In the genomic region with DNA sequence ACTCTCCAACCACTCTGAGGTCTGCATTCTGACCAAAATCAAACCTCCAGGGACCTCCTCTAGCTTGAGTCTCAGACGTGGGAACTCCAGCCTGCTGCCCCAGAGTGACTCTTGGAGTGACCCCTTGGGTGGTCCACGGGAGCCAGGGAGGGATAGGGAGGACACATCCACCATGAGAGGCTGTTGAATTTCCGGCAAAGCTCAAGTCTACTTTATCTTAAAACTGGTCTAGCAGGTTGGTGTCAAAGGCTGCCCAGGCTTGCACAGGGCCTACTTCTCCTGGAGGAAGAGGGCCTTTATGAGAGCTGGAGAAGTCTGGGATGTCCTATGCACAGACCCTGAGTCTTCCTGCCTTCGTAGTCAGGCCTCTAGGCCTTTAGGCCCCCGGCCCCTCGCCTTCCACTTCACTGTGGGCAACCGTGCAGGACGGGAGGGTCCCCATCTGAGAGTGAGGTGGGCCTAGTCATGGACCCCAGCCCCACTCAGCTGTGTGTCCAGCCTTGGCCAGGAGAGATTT, we compare ENCODE assay signal across 10 cellular contexts. TPM values are rescaled to one million over a fixed set of nuclear protein-coding genes. Genes with fewer than 3 reads are reported as not detected.
DNase-seq lines count a peak whose midpoint lies in the region; ATAC-seq and TF ChIP-seq lines count a peak whose summit lies in the region.
"Had no signal": no experiment of that assay in that cellular context is flagged by ENCODE, and none has a peak within 500 bp of the region (broad histone marks: within the 10 kb centered on the region; RNA-seq: fewer than 3 reads in every experiment).

No MANE protein-coding gene starts in this region.

- DNase-seq in heart left ventricle, result peak in 1 of 5 donors; percentile 31
- DNase-seq in cardiac septum (ENCODE audit: low spot score), result no peak
- no peak for DNase-seq in naive thymus-derived CD8-positive, alpha-beta T cell
- DNase-seq in uterus, result no peak
- DNase-seq in HCEC 1CT, result no peak
- no peak for DNase-seq in occipital lobe (lab: John Stamatoyannopoulos, UW)
- no peak for DNase-seq in ecto neural progenitor cell (ENCODE audit: low spot score)
- DNase-seq: NCI-H524 treated with DMSO at 0.1 percent for 48 hours had no signal

- H3K4me1 Mint-ChIP-seq in naive thymus-derived CD8-positive, alpha-beta T cell, result peaks cover 57 to 96% (median 94%) of the 10 kb centered on the region in 4 donors

- WGBS in heart left ventricle, 4 donors, result 79 to 85% (median 82%) methylated on average over 7 to 8 of the region's 8 CpGs

- no peaks in the 10 kb centered on the region for H3K9me3 Mint-ChIP-seq in naive thymus-derived CD8-positive, alpha-beta T cell

- peak overlapping the region; percentile 36 to 92 (median 76) for H3K4me3 Mint-ChIP-seq in naive thymus-derived CD8-positive, alpha-beta T cell

- H3K27me3 ChIP-seq in heart left ventricle, result no peaks in the 10 kb centered on the region
- H3K27me3 ChIP-seq in uterus, result no peaks in the 10 kb centered on the region

- H3K4me3 ChIP-seq in heart left ventricle (no peak overlapping the region), uterus (no peak overlapping the region)

- POLR2A ChIA-PET in naive thymus-derived CD8-positive, alpha-beta T cell (lab: Charles Lee), result interaction anchor here (0.6 to 21.2 kb wide), 7 partner anchors 7 to 521 kb away, joined by 3 to 623 read pairs (median 14); partner anchors contain the start of genes C3orf18, CISH, HEMK1 and MAPKAPK3

- TF ChIP-seq POLR2A in heart left ventricle (IDR thresholded peaks at IDR 0.05) (no peak), uterus (IDR thresholded peaks at IDR 0.05) (no peak)

- ATAC-seq in heart left ventricle, result no peak
- ATAC-seq in naive thymus-derived CD8-positive, alpha-beta T cell, result no peak

- intact Hi-C loops in heart left ventricle (cut with DNase I), result no loop called here
- intact Hi-C loops in cardiac septum (cut with DNase I), result no loop called here
- intact Hi-C loops in uterus (cut with DNase I; ENCODE audit: low total_unique reads), result no loop called here

- H3K36me3 ChIP-seq in heart left ventricle, result peaks cover 0 to 40% (median 22%) of the 10 kb centered on the region in 9 donors
- H3K36me3 ChIP-seq in uterus, result no peaks in the 10 kb centered on the region

- TF ChIP-seq CTCF in heart left ventricle (IDR thresholded peaks at IDR 0.05) (no peak), uterus (IDR thresholded peaks at IDR 0.05) (no peak)

- no peaks in the 10 kb centered on the region for H3K9me3 ChIP-seq in heart left ventricle
- no peaks in the 10 kb centered on the region for H3K9me3 ChIP-seq in uterus

- H3K27me3 Mint-ChIP-seq in naive thymus-derived CD8-positive, alpha-beta T cell, result no peaks in the 10 kb centered on the region

- peaks cover 15 to 93% (median 80%) of the 10 kb centered on the region in 12 donors for H3K4me1 ChIP-seq in heart left ventricle
- peaks cover 29 to 38% of the 10 kb centered on the region in 2 donors for H3K4me1 ChIP-seq in uterus

- peak overlapping the region; percentile 93 to 100 (median 98) for H3K27ac ChIP-seq in heart left ventricle
- H3K27ac ChIP-seq in cingulate gyrus (ENCODE audit: low read depth, low read length), result peak overlapping the region; percentile 77
- H3K27ac ChIP-seq in uterus, result peak overlapping the region; percentile 94 to 96

- H3K27ac Mint-ChIP-seq in naive thymus-derived CD8-positive, alpha-beta T cell, result peak overlapping the region; percentile 88 to 99 (median 94)

- H3K36me3 Mint-ChIP-seq in naive thymus-derived CD8-positive, alpha-beta T cell, result peaks cover 0 to 44% (median 19%) of the 10 kb centered on the region in 3 donors

RNA-seq across cellular contexts. Expression of gene CISH, which starts 8.8 kb away (rescaled TPM):
- total RNA-seq in heart left ventricle (10 to 100 TPM; 10.1 to 57.0 (median 20.3) TPM), cardiac septum (21.1 TPM), uterus (10 to 100 TPM in 1 of 4 donors, 1 to 10 TPM in 2, not detected in 1; 2.1 to 12.3 (median 5.6) TPM), occipital lobe (0.16 TPM)
- 10 to 100 TPM in 1 of 2 donors, 1 to 10 TPM in 1; 6.9 to 30.1 TPM for polyA plus RNA-seq in heart left ventricle
- 1 to 10 TPM; 8.1 to 8.8 TPM for total RNA-seq in naive thymus-derived CD8-positive, alpha-beta T cell
- 100 to 1,000 TPM in 2 of 3 donors, 10 to 100 TPM in 1; 16.3 to 135 (median 100) TPM for polyA plus RNA-seq in naive thymus-derived CD8-positive, alpha-beta T cell
- polyA plus RNA-seq: neural cell had no signal

RNA-seq across cellular contexts. Expression of gene MAPKAPK3, which starts 14.2 kb away (rescaled TPM):
- total RNA-seq in heart left ventricle, result 100 to 1,000 TPM; 239 to 398 (median 316) TPM
- 100 to 1,000 TPM; 226 to 247 TPM for polyA plus RNA-seq in heart left ventricle
- total RNA-seq in cardiac septum, result 266 TPM
- 10 to 100 TPM; 27.5 TPM for total RNA-seq in naive thymus-derived CD8-positive, alpha-beta T cell
- 10 to 100 TPM; 42.4 to 48.2 (median 48.1) TPM for polyA plus RNA-seq in naive thymus-derived CD8-positive, alpha-beta T cell
- 10 to 100 TPM; 22.0 to 39.1 (median 29.0) TPM for total RNA-seq in uterus
- 5.5 TPM for total RNA-seq in occipital lobe

RNA-seq across cellular contexts. Expression of gene HEMK1, which starts 33.4 kb away (rescaled TPM):
- total RNA-seq in heart left ventricle (10 to 100 TPM in 7 of 9 donors, 1 to 10 TPM in 2; 7.8 to 19.7 (median 13.8) TPM), cardiac septum (14.4 TPM), uterus (10 to 100 TPM in 2 of 4 donors, 1 to 10 TPM in 1, under 1 TPM in 1; 0.77 to 26.5 (median 11.4) TPM), occipital lobe (6.9 TPM)
- 10 to 100 TPM; 10.9 to 16.7 TPM for polyA plus RNA-seq in heart left ventricle
- 10 to 100 TPM; 65.1 to 67.1 TPM for total RNA-seq in naive thymus-derived CD8-positive, alpha-beta T cell
- polyA plus RNA-seq in naive thymus-derived CD8-positive, alpha-beta T cell, result 10 to 100 TPM; 20.2 to 43.1 (median 30.3) TPM

RNA-seq across cellular contexts. Expression of gene C3orf18, which starts 35.2 kb away (rescaled TPM):
- total RNA-seq in heart left ventricle, result 10 to 100 TPM; 25.4 to 56.8 (median 40.0) TPM
- polyA plus RNA-seq in heart left ventricle, result 10 to 100 TPM; 28.7 to 28.9 TPM
- total RNA-seq in cardiac septum, result 35.7 TPM
- total RNA-seq in naive thymus-derived CD8-positive, alpha-beta T cell, result 10 to 100 TPM; 17.7 to 18.4 TPM
- polyA plus RNA-seq in naive thymus-derived CD8-positive, alpha-beta T cell, result 10 to 100 TPM; 14.1 to 17.3 (median 14.2) TPM
- 10 to 100 TPM in 3 of 4 donors, 1 to 10 TPM in 1; 7.1 to 21.0 (median 20.7) TPM for total RNA-seq in uterus
- 13.6 TPM for total RNA-seq in occipital lobe
